16 cellular contexts compared by ENCODE assay signal in the genomic region with DNA sequence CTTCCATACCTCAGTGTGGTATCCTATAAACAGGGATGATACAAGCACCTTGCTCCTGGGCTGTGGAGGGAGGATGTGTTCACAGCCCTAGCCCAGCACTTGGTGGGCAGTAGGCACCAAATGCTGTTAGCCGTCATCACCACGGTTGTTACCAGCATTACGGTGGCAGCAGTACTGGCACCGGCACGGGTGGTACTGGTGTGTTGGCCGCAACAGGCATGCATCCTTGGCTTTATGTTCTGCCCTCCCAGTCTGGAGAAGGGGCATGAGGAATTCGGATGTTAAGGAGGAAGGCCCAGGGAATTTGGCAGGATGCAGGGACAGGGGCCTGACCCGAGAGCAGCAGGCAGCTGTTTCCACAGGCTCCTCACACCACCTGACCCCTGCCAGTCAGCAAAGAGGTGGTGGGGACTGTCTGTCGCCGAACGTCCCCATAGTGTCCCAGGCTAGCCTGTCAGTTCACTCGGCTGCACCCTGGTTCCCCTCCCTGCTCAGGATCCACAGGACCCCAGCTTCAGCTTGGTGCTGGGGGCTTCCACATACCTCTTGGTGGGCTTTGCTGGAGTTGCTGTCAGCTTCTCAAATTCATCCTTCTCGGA.
DNase-seq lines count a peak whose midpoint lies in the region; ATAC-seq and TF ChIP-seq lines count a peak whose summit lies in the region.
"Had no signal": no experiment of that assay in that cellular context is flagged by ENCODE, and none has a peak within 500 bp of the region (broad histone marks: within the 10 kb centered on the region; RNA-seq: fewer than 3 reads in every experiment).

No MANE protein-coding gene starts in this region.

- ATAC-seq in mucosa of descending colon (no peak), upper lobe of right lung (no peak), GM21515 (IDR thresholded peaks at IDR 0.05; ENCODE audit: unreplicated experiment) (no peak)

- H3K27me3 ChIP-seq in Peyer's patch, result no peaks in the 10 kb centered on the region
- H3K27me3 ChIP-seq in upper lobe of right lung, result no peaks in the 10 kb centered on the region
- H3K27me3 ChIP-seq: MG63 had no signal

- TF ChIP-seq POLR2A in Peyer's patch (IDR thresholded peaks at IDR 0.05), result no peak

- DNase-seq in activated effector memory CD4-positive, alpha-beta T cell treated with anti-CD3 and anti-CD28 coated beads, Interleukin-2, amount 50 U/mL, for 16 hours, result peak; percentile 55
- DNase-seq in activated effector memory CD4-positive, alpha-beta T cell treated with Interleukin-2 at 50 U/mL for 16 hours, result no peak
- peak in 2 of 3 donors; percentile 21 to 29 for DNase-seq in Peyer's patch
- DNase-seq in mucosa of descending colon, result peak in 2 of 3 donors; percentile 1 to 17
- peak; percentile 35 for DNase-seq in upper lobe of right lung
- DNase-seq in activated naive CD4-positive, alpha-beta T cell treated with anti-CD3 and anti-CD28 coated beads, Interleukin-2, amount 50 U/mL, for 16 hours, result no peak
- no peak for DNase-seq in hepatic stellate cell (ENCODE audit: low spot score)
- DNase-seq: HCEC 1CT, MG63, NCI-H1105 treated with DMSO at 0.1 percent for 48 hours, NCI-H1930, NCI-H2171 treated with DMSO at 0.1 percent for 48 hours, NCI-H510A, NCI-H82, SHP77 treated with DMSO at 0.1 percent for 48 hours had no signal

- H3K4me1 ChIP-seq in Peyer's patch (no peaks in the 10 kb centered on the region), mucosa of descending colon (ENCODE audit: low read depth) (no peaks in the 10 kb centered on the region), upper lobe of right lung (no peaks in the 10 kb centered on the region)

- intact Hi-C loops in mucosa of descending colon (cut with DNase I, micrococcal nuclease) (no loop called here), upper lobe of right lung (cut with DNase I) (no loop called here)

- no peak overlapping the region for H3K4me3 ChIP-seq in Peyer's patch
- H3K4me3 ChIP-seq in mucosa of descending colon, result no peak overlapping the region
- H3K4me3 ChIP-seq in upper lobe of right lung, result no peak overlapping the region
- H3K4me3 ChIP-seq: MG63 had no signal

- H3K9me3 ChIP-seq in Peyer's patch (no peaks in the 10 kb centered on the region), mucosa of descending colon (no peaks in the 10 kb centered on the region), upper lobe of right lung (no peaks in the 10 kb centered on the region)
- H3K9me3 ChIP-seq: MG63 had no signal

- H3K36me3 ChIP-seq in Peyer's patch, result no peaks in the 10 kb centered on the region
- H3K36me3 ChIP-seq in mucosa of descending colon (ENCODE audit: low read depth), result no peaks in the 10 kb centered on the region
- no peaks in the 10 kb centered on the region for H3K36me3 ChIP-seq in upper lobe of right lung
- H3K36me3 ChIP-seq: MG63 had no signal

- TF ChIP-seq CTCF in Peyer's patch (IDR thresholded peaks at IDR 0.05) (no peak), mucosa of descending colon (IDR thresholded peaks at IDR 0.05) (no peak), upper lobe of right lung (IDR thresholded peaks at IDR 0.05) (no peak)

- H3K27ac ChIP-seq in Peyer's patch, result no peak overlapping the region
- no peak overlapping the region for H3K27ac ChIP-seq in upper lobe of right lung

Comparison
In these comparisons a context has a peak if more than half of its experiments do, and no peak if none do; other contexts are left out.
1. DNase-seq: peak in activated effector memory CD4-positive, alpha-beta T cell treated with anti-CD3 and anti-CD28 coated beads, Interleukin-2, amount 50 U/mL, for 16 hours (single experiment), Peyer's patch (2 of 3), mucosa of descending colon (2 of 3) and upper lobe of right lung (single experiment); none in activated effector memory CD4-positive, alpha-beta T cell treated with Interleukin-2 at 50 U/mL for 16 hours (single experiment), activated naive CD4-positive, alpha-beta T cell treated with anti-CD3 and anti-CD28 coated beads, Interleukin-2, amount 50 U/mL, for 16 hours (single experiment) and hepatic stellate cell (single experiment).